ENCODE assay signal across 11 cellular contexts in the genomic region with DNA sequence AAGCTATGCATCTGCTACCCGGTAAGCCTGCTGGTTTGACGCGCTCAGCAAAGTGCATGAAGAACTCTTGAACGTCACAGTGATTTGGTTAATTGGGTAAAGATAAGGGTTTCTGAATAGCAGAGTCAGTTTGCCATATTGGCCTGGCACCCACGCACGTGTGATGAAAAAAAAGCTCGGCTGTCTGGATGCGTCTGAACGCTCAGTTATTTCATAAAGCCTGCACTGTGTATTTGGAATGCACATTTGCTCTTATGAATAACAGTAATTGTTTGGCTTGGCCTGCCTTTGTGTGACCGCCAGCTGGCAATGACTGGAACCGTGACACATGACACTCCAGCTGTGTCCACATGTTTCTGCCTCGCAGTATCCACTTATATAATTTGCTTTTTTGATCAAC.
A peak's percentile ranks its signal among the peaks of the same experiment; 100 is the strongest.
DNase-seq lines count a peak whose midpoint lies in the region; ATAC-seq, FAIRE-seq and TF ChIP-seq lines count a peak whose summit lies in the region.
"Had no signal": no experiment of that assay in that cellular context is flagged by ENCODE, and none has a peak within 500 bp of the region (broad histone marks: within the 10 kb centered on the region; RNA-seq: fewer than 3 reads in every experiment).

No MANE protein-coding gene starts in this region.

- in situ Hi-C loops in HepG2 (cut with HindIII; ENCODE audit: extremely low pct_ligation_motif_present, low pct_unique_long_range_greater_than_20kb): no loop called here

- peaks cover 0 to 14% of the 10 kb centered on the region in 2 experiments; a peak in 1 of 5 replicates for H3K27me3 ChIP-seq in HepG2 (ENCODE audit: control insufficient read depth in 1 of 2, insufficient read depth in 2 of 2, low read length in 2 of 2)
- no peaks in the 10 kb centered on the region for H3K27me3 ChIP-seq in right lobe of liver
- peaks cover 0 to 6% (median 0%) of the 10 kb centered on the region in 45 donors for H3K27me3 ChIP-seq in dorsolateral prefrontal cortex
- H3K27me3 ChIP-seq in Karpas-422 (ENCODE audit: low read length): no peaks in the 10 kb centered on the region

- BruUV-seq in HepG2 (replicated peaks; lab: Mats Ljungman, UMichigan): no TSS peak

- H3K4me3 ChIP-seq in HepG2 (replicated peaks in 1 of 3; ENCODE audit: insufficient read depth in 1 of 3, low read depth in 2 of 3, low read length in 3 of 3): no peak overlapping the region
- H3K4me3 ChIP-seq in right lobe of liver: no peak overlapping the region
- H3K4me3 ChIP-seq in dorsolateral prefrontal cortex: peak overlapping the region in 10 of 59 donors; percentile 1 to 31 (median 17)
- no peak overlapping the region for H3K4me3 ChIP-seq in Karpas-422 (ENCODE audit: low read length)
- H3K4me3 ChIP-seq: A549, SK-N-MC had no signal

- TF ChIP-seq EP300 in HepG2 (IDR thresholded peaks at IDR 0.05; ENCODE audit: low read depth in 2 of 2, low read length in 2 of 2) (no peak), HepG2 (CRISPR knock-in tag; IDR thresholded peaks at IDR 0.05; ENCODE audit: borderline replicate concordance) (no peak)

- H3K9me2 ChIP-seq in Karpas-422 (replicated peaks; ENCODE audit: insufficient read depth, low read length): no peaks in the 10 kb centered on the region

- intact Hi-C loops in HepG2 (cut with micrococcal nuclease; ENCODE audit: unreplicated experiment) (no loop called here), right lobe of liver (cut with DNase I) (no loop called here), dorsolateral prefrontal cortex (cut with DNase I) (no loop called here)

- TF ChIP-seq RAD21 in HepG2 (CRISPR knock-in tag; IDR thresholded peaks at IDR 0.05): no peak

- POLR2A ChIA-PET in HepG2 (lab: Yijun Ruan, JAX): no interaction called here

- H3K27ac ChIP-seq in HepG2 (ENCODE audit: extremely low read length, insufficient read depth, low read length) (no peak overlapping the region), right lobe of liver (no peak overlapping the region), dorsolateral prefrontal cortex (no peak overlapping the region), Karpas-422 (ENCODE audit: low read length) (no peak overlapping the region)
- H3K27ac ChIP-seq: A549, SK-N-MC had no signal

- H3K9me3 ChIP-seq in HepG2 (ENCODE audit: low read length): no peaks in the 10 kb centered on the region
- no peaks in the 10 kb centered on the region for H3K9me3 ChIP-seq in right lobe of liver
- H3K9me3 ChIP-seq in Karpas-422 (ENCODE audit: low read length): no peaks in the 10 kb centered on the region
- H3K9me3 ChIP-seq: A549 had no signal

- H3K9ac ChIP-seq in HepG2 (ENCODE audit: insufficient read depth, low read depth, low read length) (no peak overlapping the region), Karpas-422 (ENCODE audit: low read length) (no peak overlapping the region)

- no peak overlapping the region for H3K4me2 ChIP-seq in HepG2 (ENCODE audit: low read depth, low read length)
- H3K4me2 ChIP-seq in Karpas-422 (ENCODE audit: low read depth, low read length, poor library complexity, severe bottlenecking): no peak overlapping the region
- H3K4me2 ChIP-seq: A549 had no signal

- no peak for ATAC-seq in HepG2
- no peak for ATAC-seq in right lobe of liver
- ATAC-seq in HG03460 (IDR thresholded peaks at IDR 0.05; ENCODE audit: unreplicated experiment): no peak
- ATAC-seq: A549 had no signal

- H3K79me2 ChIP-seq in HepG2 (ENCODE audit: insufficient read depth, low read length): no peaks in the 10 kb centered on the region
- H3K79me2 ChIP-seq in Karpas-422 (ENCODE audit: low read length): no peaks in the 10 kb centered on the region

- no peaks in the 10 kb centered on the region for H3K4me1 ChIP-seq in HepG2 (ENCODE audit: insufficient read depth, low read length)
- H3K4me1 ChIP-seq in right lobe of liver: no peaks in the 10 kb centered on the region
- no peaks in the 10 kb centered on the region for H3K4me1 ChIP-seq in Karpas-422 (ENCODE audit: low read length)
- H3K4me1 ChIP-seq: A549 had no signal

- H2AFZ ChIP-seq in HepG2 (ENCODE audit: low read length) (no peak overlapping the region), Karpas-422 (ENCODE audit: low read length) (no peak overlapping the region)

- FAIRE-seq in HepG2 (lab: Jason Lieb, UNC): no peak
- FAIRE-seq: A549, GM12892 had no signal

- WGBS in HepG2 (ENCODE audit: low lambda C conversion rate): 16% methylated on average over 12 of the region's 12 CpGs
- 66% methylated on average over 9 of the region's 12 CpGs for WGBS in right lobe of liver (ENCODE audit: insufficient coverage, low coverage, low lambda C conversion rate, missing lambda C conversion rate)

- CTCF ChIA-PET in HepG2 (lab: Yijun Ruan, JAX; ENCODE audit: low intra/inter-chr PET ratio, low total read pairs): no interaction called here

- DNase-seq in HepG2 (ENCODE audit: low spot score) (no peak), right lobe of liver (no peak), dorsolateral prefrontal cortex (peak in 9 of 10 donors; percentile 37 to 76 (median 54)), midbrain (lab: John Stamatoyannopoulos, UW) (peak; percentile 67), AML-193 (lab: John Stamatoyannopoulos, UW) (no peak), Karpas-422 (no peak), cerebellum (ENCODE audit: low spot score) (no peak)

- TF ChIP-seq CTCF in HepG2 (CRISPR knock-in tag; IDR thresholded peaks at IDR 0.05): no peak
- TF ChIP-seq CTCF in right lobe of liver (IDR thresholded peaks at IDR 0.05): no peak
- peak in 3 of 56 donors; percentile 8 to 15 (median 10) for TF ChIP-seq CTCF in dorsolateral prefrontal cortex (IDR thresholded peaks at IDR 0.05 in 54 of 56, conservative IDR thresholded peaks at IDR 0.05 in 2 of 56; ENCODE audit: low read depth in 1 of 56, partially characterized antibody in 56 of 56)

- H3K36me3 ChIP-seq in HepG2 (replicated peaks in 1 of 2; ENCODE audit: control insufficient read depth in 1 of 2, insufficient read depth in 2 of 2, low read length in 2 of 2) (no peaks in the 10 kb centered on the region), right lobe of liver (no peaks in the 10 kb centered on the region), Karpas-422 (ENCODE audit: insufficient read depth, low read length) (no peaks in the 10 kb centered on the region)

- TF ChIP-seq POLR2A in HepG2 (IDR thresholded peaks at IDR 0.05; ENCODE audit: insufficient read depth in 1 of 2, low read depth in 2 of 2, low read length in 2 of 2) (no peak), right lobe of liver (IDR thresholded peaks at IDR 0.05) (no peak)

- H4K20me1 ChIP-seq in HepG2 (ENCODE audit: insufficient read depth, low read length): no peaks in the 10 kb centered on the region
- no peaks in the 10 kb centered on the region for H4K20me1 ChIP-seq in Karpas-422 (ENCODE audit: insufficient read depth, low read depth, low read length)

TF ChIP-seq in HepG2, 621 proteins besides CTCF, POLR2A, EP300 and RAD21:
- TF ChIP-seq, protein P1, sequence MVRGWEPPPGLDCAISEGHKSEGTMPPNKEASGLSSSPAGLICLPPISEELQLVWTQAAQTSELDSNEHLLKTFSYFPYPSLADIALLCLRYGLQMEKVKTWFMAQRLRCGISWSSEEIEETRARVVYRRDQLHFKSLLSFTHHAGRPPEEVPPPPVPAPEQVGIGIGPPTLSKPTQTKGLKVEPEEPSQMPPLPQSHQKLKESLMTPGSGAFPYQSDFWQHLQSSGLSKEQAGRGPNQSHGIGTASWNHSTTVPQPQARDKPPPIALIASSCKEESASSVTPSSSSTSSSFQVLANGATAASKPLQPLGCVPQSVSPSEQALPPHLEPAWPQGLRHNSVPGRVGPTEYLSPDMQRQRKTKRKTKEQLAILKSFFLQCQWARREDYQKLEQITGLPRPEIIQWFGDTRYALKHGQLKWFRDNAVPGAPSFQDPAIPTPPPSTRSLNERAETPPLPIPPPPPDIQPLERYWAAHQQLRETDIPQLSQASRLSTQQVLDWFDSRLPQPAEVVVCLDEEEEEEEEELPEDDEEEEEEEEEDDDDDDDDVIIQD (CRISPR knock-in tag; IDR thresholded peaks at IDR 0.05; ENCODE audit: low read depth): no peak
- TF ChIP-seq, protein P2, sequence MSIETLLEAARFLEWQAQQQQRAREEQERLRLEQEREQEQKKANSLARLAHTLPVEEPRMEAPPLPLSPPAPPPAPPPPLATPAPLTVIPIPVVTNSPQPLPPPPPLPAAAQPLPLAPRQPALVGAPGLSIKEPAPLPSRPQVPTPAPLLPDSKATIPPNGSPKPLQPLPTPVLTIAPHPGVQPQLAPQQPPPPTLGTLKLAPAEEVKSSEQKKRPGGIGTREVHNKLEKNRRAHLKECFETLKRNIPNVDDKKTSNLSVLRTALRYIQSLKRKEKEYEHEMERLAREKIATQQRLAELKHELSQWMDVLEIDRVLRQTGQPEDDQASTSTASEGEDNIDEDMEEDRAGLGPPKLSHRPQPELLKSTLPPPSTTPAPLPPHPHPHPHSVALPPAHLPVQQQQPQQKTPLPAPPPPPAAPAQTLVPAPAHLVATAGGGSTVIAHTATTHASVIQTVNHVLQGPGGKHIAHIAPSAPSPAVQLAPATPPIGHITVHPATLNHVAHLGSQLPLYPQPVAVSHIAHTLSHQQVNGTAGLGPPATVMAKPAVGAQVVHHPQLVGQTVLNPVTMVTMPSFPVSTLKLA (IDR thresholded peaks at IDR 0.05): peak; percentile 59; the same call in 1 of the 2 replicates

Comparison
In these comparisons a context has a peak if more than half of its experiments do, and no peak if none do; other contexts are left out.
1. DNase-seq: peak in dorsolateral prefrontal cortex (9 of 10) and midbrain (single experiment); none in HepG2 (single experiment), right lobe of liver (0 of 3), AML-193 (0 of 2), Karpas-422 (single experiment) and cerebellum (single experiment).